ENCODE assay signal across 21 cellular contexts in genomic region chr10:43879742-43880141, GRCh38.
DNase-seq lines count a peak whose midpoint lies in the region; ATAC-seq and TF ChIP-seq lines count a peak whose summit lies in the region.
"Had no signal": no experiment of that assay in that cellular context is flagged by ENCODE, and none has a peak within 500 bp of the region (broad histone marks: within the 10 kb centered on the region; RNA-seq: fewer than 3 reads in every experiment).

No MANE protein-coding gene starts in this region.

- H3K9me3 ChIP-seq in heart right ventricle, result no peaks in the 10 kb centered on the region
- no peaks in the 10 kb centered on the region for H3K9me3 ChIP-seq in upper lobe of right lung
- H3K9me3 ChIP-seq: BE2C had no signal

- H3K27me3 Mint-ChIP-seq in nephron (ENCODE audit: low read depth), result peaks cover 6% of the 10 kb centered on the region

- 85 to 89% methylated on average over 12 of the region's 12 CpGs for WGBS in heart right ventricle, 2 donors

- H3K4me1 ChIP-seq in heart right ventricle (peaks cover 10 to 66% (median 18%) of the 10 kb centered on the region in 9 donors), upper lobe of right lung (no peaks in the 10 kb centered on the region)

- ATAC-seq in heart right ventricle, result no peak
- ATAC-seq in Right ventricle myocardium inferior, result no peak
- ATAC-seq in upper lobe of right lung, result peak; percentile 9

- H3K4me3 ChIP-seq in heart right ventricle, result no peak overlapping the region
- no peak overlapping the region for H3K4me3 ChIP-seq in coronary artery
- no peak overlapping the region for H3K4me3 ChIP-seq in upper lobe of right lung

- intact Hi-C loops in heart right ventricle (cut with DNase I) (loop anchor here in 1 of 10 donors (10.0 kb wide), 1 partner anchor 185 kb away; no protein-coding TSS in a partner anchor), Right ventricle myocardium inferior (cut with DNase I) (no loop called here), upper lobe of right lung (cut with DNase I) (no loop called here)

- DNase-seq in heart right ventricle (no peak), Right ventricle myocardium inferior (ENCODE audit: missing footprints) (no peak), coronary artery (ENCODE audit: low spot score) (peak; percentile 69), upper lobe of right lung (no peak), DMS153 treated with DMSO at 0.1 percent for 48 hours (lab: John Stamatoyannopoulos, UW; ENCODE audit: unreplicated experiment) (no peak), NOMO-1 treated with DMSO at 0.1 percent for 48 hours (lab: John Stamatoyannopoulos, UW; ENCODE audit: unreplicated experiment) (no peak)
- no peak for DNase-seq in activated naive CD4-positive, alpha-beta T cell treated with Interleukin-2 at 50 U/mL for 16 hours
- DNase-seq: BE2C; CD4-positive, CD25-positive, alpha-beta regulatory T cell; DMS153; GF-D8; H9; MM.1S; NCI-H1092 treated with DMSO at 0.1 percent for 48 hours; NCI-H146; NCI-H2029 treated with DMSO at 0.1 percent for 48 hours; NCI-H2171 treated with DMSO at 0.1 percent for 48 hours; NCI-H446; NK-92 treated with Interleukin-12 subunit alpha and Interleukin-12 subunit beta, amount 100 ng/mL, for 24 hours; SHP77 treated with DMSO at 0.1 percent for 48 hours had no signal

- H3K36me3 ChIP-seq in heart right ventricle (no peaks in the 10 kb centered on the region), upper lobe of right lung (no peaks in the 10 kb centered on the region)
- H3K36me3 ChIP-seq: BE2C had no signal

- H3K4me3 Mint-ChIP-seq in nephron, result no peak overlapping the region

- peaks cover 74% of the 10 kb centered on the region for H3K4me1 Mint-ChIP-seq in nephron
- H3K4me1 Mint-ChIP-seq: CD4-positive, CD25-positive, alpha-beta regulatory T cell had no signal

- peak overlapping the region; percentile 39 to 71 (median 69) for H3K27ac Mint-ChIP-seq in nephron
- H3K27ac Mint-ChIP-seq: H9 had no signal

- H3K27me3 ChIP-seq in heart right ventricle (no peaks in the 10 kb centered on the region), upper lobe of right lung (no peaks in the 10 kb centered on the region)
- H3K27me3 ChIP-seq: BE2C had no signal

- TF ChIP-seq CTCF in heart right ventricle (IDR thresholded peaks at IDR 0.05), result no peak
- no peak for TF ChIP-seq CTCF in coronary artery (IDR thresholded peaks at IDR 0.05)
- no peak for TF ChIP-seq CTCF in nephron (IDR thresholded peaks at IDR 0.05; ENCODE audit: unreplicated experiment in 3 of 3)
- no peak for TF ChIP-seq CTCF in upper lobe of right lung (IDR thresholded peaks at IDR 0.05)

- H3K9me3 Mint-ChIP-seq in nephron, result no peaks in the 10 kb centered on the region
- H3K9me3 Mint-ChIP-seq: CD4-positive, CD25-positive, alpha-beta regulatory T cell; H9 had no signal

- H3K27ac ChIP-seq in heart right ventricle (peak overlapping the region; percentile 23 to 90 (median 74)), coronary artery (no peak overlapping the region), upper lobe of right lung (no peak overlapping the region)

- no peaks in the 10 kb centered on the region for H3K36me3 Mint-ChIP-seq in nephron (ENCODE audit: low read depth)
- H3K36me3 Mint-ChIP-seq: CD4-positive, CD25-positive, alpha-beta regulatory T cell had no signal

Comparison
In these comparisons a context has a peak if more than half of its experiments do, and no peak if none do; other contexts are left out.
1. H3K27ac ChIP-seq: peak in heart right ventricle (10 of 10); none in coronary artery (0 of 2) and upper lobe of right lung (single experiment).